ENCODE assay signal across 8 cellular contexts in the genomic region with DNA sequence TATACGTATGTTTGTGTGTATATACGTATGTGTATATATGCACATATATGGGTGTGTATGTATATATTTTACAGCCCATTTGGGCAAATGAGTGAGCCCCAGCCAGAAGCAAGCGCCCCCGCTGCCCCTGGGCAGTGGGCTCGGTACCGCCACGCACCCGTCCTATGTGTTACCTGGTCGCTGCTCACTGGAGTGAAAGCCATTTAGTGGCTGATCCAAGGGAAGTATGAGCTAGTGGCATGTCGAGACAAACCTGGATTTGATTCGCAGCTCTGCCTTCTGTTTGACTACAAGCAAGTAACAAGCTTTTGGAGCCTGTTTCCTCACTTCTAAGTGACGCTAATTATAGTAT. TPM values are rescaled to one million over a fixed set of nuclear protein-coding genes. Genes with fewer than 3 reads are reported as not detected.
A peak's percentile ranks its signal among the peaks of the same experiment; 100 is the strongest.
DNase-seq lines count a peak whose midpoint lies in the region; ATAC-seq and TF ChIP-seq lines count a peak whose summit lies in the region.

No MANE protein-coding gene starts in this region.

- H3K4me3 ChIP-seq in cardiac muscle cell (peak overlapping the region; percentile 35), astrocyte of the spinal cord (ENCODE audit: low read depth, low read length) (peak overlapping the region; percentile 53), lower lobe of right lung (peak overlapping the region; percentile 68), upper lobe of right lung (peak overlapping the region; percentile 65)

- ATAC-seq in lower lobe of right lung (no peak), upper lobe of right lung (no peak), GM19328 (IDR thresholded peaks at IDR 0.05; ENCODE audit: unreplicated experiment) (no peak), HG03175 (IDR thresholded peaks at IDR 0.05; ENCODE audit: unreplicated experiment) (no peak)

- peaks cover 50% of the 10 kb centered on the region for H3K27me3 ChIP-seq in cardiac muscle cell
- H3K27me3 ChIP-seq in lower lobe of right lung (ENCODE audit: low read depth): no peaks in the 10 kb centered on the region
- no peaks in the 10 kb centered on the region for H3K27me3 ChIP-seq in upper lobe of right lung

- intact Hi-C loops in cardiac septum (cut with DNase I) (loop anchor here (1.0 to 2.0 kb wide), 2 partner anchors 36 to 65 kb away; partner anchors contain the start of gene JAK1), lower lobe of right lung (cut with DNase I) (no loop called here), upper lobe of right lung (cut with DNase I) (no loop called here)

- H3K36me3 ChIP-seq in cardiac muscle cell (no peaks in the 10 kb centered on the region), lower lobe of right lung (no peaks in the 10 kb centered on the region), upper lobe of right lung (no peaks in the 10 kb centered on the region)

- H3K27ac ChIP-seq in cardiac muscle cell (no peak overlapping the region), lower lobe of right lung (peak overlapping the region; percentile 96), upper lobe of right lung (peak overlapping the region; percentile 93)

- DNase-seq in cardiac muscle cell (ENCODE audit: low read depth in 1 of 2, low spot score in 1 of 2): no peak
- no peak for DNase-seq in cardiac septum (ENCODE audit: low spot score)
- DNase-seq in astrocyte of the spinal cord (ENCODE audit: low read depth, low spot score): no peak
- DNase-seq in lower lobe of right lung: no peak
- no peak for DNase-seq in upper lobe of right lung
- no peak for DNase-seq in NCI-H2107 (lab: John Stamatoyannopoulos, UW)

- in situ Hi-C loops in astrocyte of the spinal cord (cut with HindIII; ENCODE audit: low sequenced_read_pairs): no loop called here

- H3K9me3 ChIP-seq in cardiac muscle cell (ENCODE audit: low read depth) (no peaks in the 10 kb centered on the region), lower lobe of right lung (no peaks in the 10 kb centered on the region), upper lobe of right lung (peaks cover 3% of the 10 kb centered on the region)

- TF ChIP-seq CTCF in cardiac muscle cell (IDR thresholded peaks at IDR 0.05; ENCODE audit: low read depth, low read length) (no peak), astrocyte of the spinal cord (IDR thresholded peaks at IDR 0.05; ENCODE audit: low read depth, low read length) (no peak), lower lobe of right lung (IDR thresholded peaks at IDR 0.05) (no peak), upper lobe of right lung (IDR thresholded peaks at IDR 0.05) (no peak)

- no peaks in the 10 kb centered on the region for H3K4me1 ChIP-seq in cardiac muscle cell (ENCODE audit: low read depth)
- peaks cover 32% of the 10 kb centered on the region for H3K4me1 ChIP-seq in lower lobe of right lung
- H3K4me1 ChIP-seq in upper lobe of right lung: peaks cover 9% of the 10 kb centered on the region

RNA-seq across cellular contexts. Expression of gene JAK1, which starts 35.8 kb away (rescaled TPM):
- total RNA-seq in cardiac muscle cell: 41.3 and 52.7 TPM in 2 replicates
- 24.9 and 29.6 TPM in 2 replicates for polyA plus RNA-seq in cardiac muscle cell
- 76.4 TPM for total RNA-seq in cardiac septum
- total RNA-seq in lower lobe of right lung: 156 TPM
- total RNA-seq in upper lobe of right lung: 152 TPM
